ENCODE assay signal across 24 cellular contexts in the genomic region with DNA sequence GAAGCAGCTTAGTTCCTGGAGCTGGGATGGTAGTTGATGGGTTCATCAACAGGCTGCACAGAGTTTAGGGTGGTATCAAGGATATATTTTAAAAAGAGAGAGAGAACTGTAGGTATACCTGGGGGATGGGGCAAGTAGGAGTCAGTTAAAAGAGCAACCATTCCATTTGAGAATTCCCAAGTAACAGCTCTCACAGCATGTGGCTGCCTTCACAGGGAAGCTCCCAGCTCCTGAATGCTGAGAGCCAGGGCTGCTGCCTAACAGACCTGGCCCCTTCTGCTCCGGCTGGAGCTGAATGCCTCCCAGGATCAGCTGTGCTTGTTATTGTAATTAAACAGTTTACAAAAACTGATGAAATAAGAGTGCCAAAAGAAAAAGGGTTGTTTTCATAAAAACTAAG. TPM values are rescaled to one million over a fixed set of nuclear protein-coding genes. Genes with fewer than 3 reads are reported as not detected.
DNase-seq lines count a peak whose midpoint lies in the region; ATAC-seq and TF ChIP-seq lines count a peak whose summit lies in the region.
"Had no signal": no experiment of that assay in that cellular context is flagged by ENCODE, and none has a peak within 500 bp of the region (broad histone marks: within the 10 kb centered on the region; RNA-seq: fewer than 3 reads in every experiment).

No MANE protein-coding gene starts in this region.

- H3K27ac Mint-ChIP-seq in H9: peak overlapping the region in 2 of 3 experiments; percentile 83 to 94; a peak in 4 of 7 replicates
- H3K27ac Mint-ChIP-seq in WTC11: peak overlapping the region; percentile 81
- H3K27ac Mint-ChIP-seq in activated T-helper 17 cell treated with anti-CD3 and anti-CD28 coated beads, Interleukin-2, amount 50 U/mL, for 72 hours: no peak overlapping the region
- H3K27ac Mint-ChIP-seq: HFFc6 had no signal

- H3K4me1 ChIP-seq in H9 (ENCODE audit: insufficient read depth, low read length): peaks cover 23% of the 10 kb centered on the region
- peaks cover 7% of the 10 kb centered on the region for H3K4me1 ChIP-seq in mesendoderm (ENCODE audit: control insufficient read depth, low read depth, low read length)
- H3K4me1 ChIP-seq in right cardiac atrium (ENCODE audit: control insufficient read depth, insufficient read depth, low read length): no peaks in the 10 kb centered on the region
- H3K4me1 ChIP-seq: BE2C, SJSA1 had no signal

- peak; percentile 93 for ATAC-seq in WTC11
- ATAC-seq in right cardiac atrium: no peak
- ATAC-seq in activated T-helper 17 cell treated with anti-CD3 and anti-CD28 coated beads, Interleukin-2, amount 50 U/mL, for 72 hours (replicated peaks): no peak

- no peak overlapping the region for H3K4me3 ChIP-seq in mesendoderm (ENCODE audit: low read length)
- no peak overlapping the region for H3K4me3 ChIP-seq in right cardiac atrium (ENCODE audit: low read length)
- H3K4me3 ChIP-seq: SJSA1 had no signal

- no peak overlapping the region for H2AK5ac ChIP-seq in H9 (ENCODE audit: insufficient read length, low read length)
- no peak overlapping the region for H2AK5ac ChIP-seq in mesendoderm (ENCODE audit: low read length)

- H4K91ac ChIP-seq in H9 (ENCODE audit: insufficient read length, low read depth, low read length): no peak overlapping the region

- TF ChIP-seq CTCF in H9 (conservative IDR thresholded peaks at IDR 0.05): no peak
- TF ChIP-seq CTCF in WTC11 (IDR thresholded peaks at IDR 0.05): no peak

- H3K36me3 Mint-ChIP-seq in H9 (ENCODE audit: insufficient read depth in 1 of 3, low read depth in 3 of 3): no peaks in the 10 kb centered on the region; a peak in 1 of 7 replicates
- H3K36me3 Mint-ChIP-seq in WTC11: no peaks in the 10 kb centered on the region
- no peaks in the 10 kb centered on the region for H3K36me3 Mint-ChIP-seq in activated T-helper 17 cell treated with anti-CD3 and anti-CD28 coated beads, Interleukin-2, amount 50 U/mL, for 72 hours (ENCODE audit: low read depth)

- no peak overlapping the region for H2BK12ac ChIP-seq in H9 (ENCODE audit: insufficient read length, low read depth, low read length)

- H3K4ac ChIP-seq in H9 (ENCODE audit: low read depth, low read length) (no peak overlapping the region), mesendoderm (ENCODE audit: low read depth, low read length) (no peak overlapping the region)

- POLR2A ChIA-PET in WTC11 (lab: Charles Lee): no interaction called here

- H3K4me1 Mint-ChIP-seq in H9 (peaks cover 50% of the 10 kb centered on the region in 2 experiments), WTC11 (peaks cover 52% of the 10 kb centered on the region)
- no peaks in the 10 kb centered on the region for H3K4me1 Mint-ChIP-seq in activated T-helper 17 cell treated with anti-CD3 and anti-CD28 coated beads, Interleukin-2, amount 50 U/mL, for 72 hours

- H3K27ac ChIP-seq in H9 (ENCODE audit: insufficient read length, low read depth, low read length) (no peak overlapping the region), mesendoderm (ENCODE audit: low read depth, low read length) (peak overlapping the region; percentile 6), right cardiac atrium (ENCODE audit: low read length) (no peak overlapping the region)
- H3K27ac ChIP-seq: HL-60, KMS-11, SJSA1 had no signal

- H4K5ac ChIP-seq in H9 (ENCODE audit: insufficient read length, low read depth, low read length): no peak overlapping the region
- no peak overlapping the region for H4K5ac ChIP-seq in mesendoderm (ENCODE audit: low read length)

- H2BK120ac ChIP-seq in H9 (ENCODE audit: low read depth, low read length, poor library complexity, severe bottlenecking): no peak overlapping the region
- H2BK120ac ChIP-seq in mesendoderm (ENCODE audit: low read depth, low read length): no peak overlapping the region

- peak; percentile 77 for DNase-seq in H9
- DNase-seq in WTC11 (ENCODE audit: low spot score): peak; percentile 73
- peak; percentile 69 for DNase-seq in iPS DF 4.7 (ENCODE audit: extremely low read depth, low spot score)
- DNase-seq in mesendoderm: peak; percentile 88
- DNase-seq in right cardiac atrium: no peak
- no peak for DNase-seq in SIG-M5 treated with dmso at 0.1 percent for 504 hours (lab: John Stamatoyannopoulos, UW; ENCODE audit: unreplicated experiment)
- DNase-seq in NCI-H1417 (lab: John Stamatoyannopoulos, UW): no peak
- DNase-seq: BE2C, DMS53, GF-D8, HFFc6, IMR-90, NCI-H187, NCI-H2107, NCI-H524 treated with DMSO at 0.1 percent for 48 hours, NCI-H82 had no signal

- no peaks in the 10 kb centered on the region for H3K9me3 ChIP-seq in H9 (ENCODE audit: control insufficient read depth, low read depth, low read length)
- H3K9me3 ChIP-seq in right cardiac atrium (ENCODE audit: control insufficient read depth, low read length): no peaks in the 10 kb centered on the region
- H3K9me3 ChIP-seq: BE2C, SJSA1 had no signal

- no peak overlapping the region for H3T11ph ChIP-seq in H9 (ENCODE audit: low read length)

- peaks cover 19% of the 10 kb centered on the region for H3K27me3 Mint-ChIP-seq in H9 (ENCODE audit: low read depth)
- H3K27me3 Mint-ChIP-seq in WTC11 (ENCODE audit: low read depth): peaks cover 15% of the 10 kb centered on the region
- H3K27me3 Mint-ChIP-seq in activated T-helper 17 cell treated with anti-CD3 and anti-CD28 coated beads, Interleukin-2, amount 50 U/mL, for 72 hours: peaks cover 31% of the 10 kb centered on the region

- H4K8ac ChIP-seq in H9 (replicated peaks; ENCODE audit: insufficient read length, low read depth, low read length) (no peak overlapping the region), mesendoderm (ENCODE audit: low read depth, low read length) (no peak overlapping the region)

- H3K4me2 ChIP-seq in H9 (ENCODE audit: insufficient read depth, insufficient read length, low read length): peak overlapping the region; percentile 35
- no peak overlapping the region for H3K4me2 ChIP-seq in mesendoderm (ENCODE audit: low read length)
- H3K4me2 ChIP-seq: KMS-11 had no signal

- H3K23ac ChIP-seq in H9 (ENCODE audit: insufficient read length, low read depth, low read length) (no peak overlapping the region), mesendoderm (ENCODE audit: low read length) (no peak overlapping the region)

- intact Hi-C loops in right cardiac atrium (cut with DNase I): no loop called here

- H3K4me3 Mint-ChIP-seq in H9: peak overlapping the region; percentile 16 to 39
- peak overlapping the region; percentile 47 for H3K4me3 Mint-ChIP-seq in WTC11
- H3K4me3 Mint-ChIP-seq in activated T-helper 17 cell treated with anti-CD3 and anti-CD28 coated beads, Interleukin-2, amount 50 U/mL, for 72 hours: no peak overlapping the region
- H3K4me3 Mint-ChIP-seq: HFFc6 had no signal

- H3K27me3 ChIP-seq in H9 (ENCODE audit: insufficient read depth, low read length) (no peaks in the 10 kb centered on the region), mesendoderm (ENCODE audit: insufficient read depth, low read length, poor library complexity) (no peaks in the 10 kb centered on the region), right cardiac atrium (ENCODE audit: control insufficient read depth, insufficient read depth) (no peaks in the 10 kb centered on the region)
- H3K27me3 ChIP-seq: SJSA1 had no signal

- no peaks in the 10 kb centered on the region for H3K23me2 ChIP-seq in H9 (ENCODE audit: insufficient read length, low read depth, low read length, poor library complexity, severe bottlenecking)

- H3K56ac ChIP-seq in H9 (ENCODE audit: insufficient read length, low read depth, low read length): no peak overlapping the region
- no peak overlapping the region for H3K56ac ChIP-seq in mesendoderm (ENCODE audit: low read length)

- H3K9me3 Mint-ChIP-seq in H9 (no peaks in the 10 kb centered on the region), WTC11 (peaks cover 4% of the 10 kb centered on the region; the same call in 1 of the 2 replicates)
- H3K9me3 Mint-ChIP-seq in activated T-helper 17 cell treated with anti-CD3 and anti-CD28 coated beads, Interleukin-2, amount 50 U/mL, for 72 hours: no peaks in the 10 kb centered on the region

- H3K79me1 ChIP-seq in H9 (ENCODE audit: insufficient read depth, low read depth, low read length, poor library complexity, severe bottlenecking) (no peaks in the 10 kb centered on the region), mesendoderm (ENCODE audit: low read length) (no peaks in the 10 kb centered on the region)

- H2BK20ac ChIP-seq in H9 (ENCODE audit: low read depth, low read length, poor library complexity, severe bottlenecking): no peak overlapping the region

- CTCF ChIA-PET in WTC11 (lab: Charles Lee): interaction anchor here (0.9 to 3.3 kb wide), 14 partner anchors 20 to 360 kb away, joined by 3 to 32 read pairs (median 4); no protein-coding TSS in a partner anchor

- H3K79me2 ChIP-seq in H9 (ENCODE audit: insufficient read depth, low read length) (no peaks in the 10 kb centered on the region), mesendoderm (ENCODE audit: control insufficient read depth, insufficient read depth, low read length) (no peaks in the 10 kb centered on the region)

- H3K18ac ChIP-seq in H9 (ENCODE audit: insufficient read length, low read depth, low read length) (no peak overlapping the region), mesendoderm (ENCODE audit: low read length) (no peak overlapping the region)

- H4K20me1 ChIP-seq in H9 (ENCODE audit: control insufficient read depth, insufficient read depth, insufficient read length): no peaks in the 10 kb centered on the region

- H2BK15ac ChIP-seq in H9 (ENCODE audit: low read depth, low read length) (no peak overlapping the region), mesendoderm (replicated peaks; ENCODE audit: low read depth) (no peak overlapping the region)

- H3K9ac ChIP-seq in H9 (ENCODE audit: extremely low read depth, insufficient read length, low read length): no peak overlapping the region
- H3K9ac ChIP-seq in mesendoderm (ENCODE audit: low read length): no peak overlapping the region
- H3K9ac ChIP-seq: KMS-11 had no signal

- WGBS in H9 (ENCODE audit: extremely low coverage, insufficient read length, low lambda C conversion rate): no CpG with 5 or more reads among the region's 1 CpG
- WGBS in mesendoderm (ENCODE audit: extremely low coverage, insufficient coverage, low lambda C conversion rate): no CpG with 5 or more reads among the region's 1 CpG
- WGBS in right cardiac atrium: 6% methylated on average over 1 of the region's 1 CpG

- no peaks in the 10 kb centered on the region for H3K36me3 ChIP-seq in mesendoderm (ENCODE audit: control insufficient read depth, insufficient read depth, low read length)
- H3K36me3 ChIP-seq: BE2C, SJSA1 had no signal

- no peak overlapping the region for H2AFZ ChIP-seq in H9 (ENCODE audit: low read length)

- no peak overlapping the region for H3K14ac ChIP-seq in H9 (ENCODE audit: insufficient read depth, low read length)

- H2BK5ac ChIP-seq in H9 (ENCODE audit: insufficient read length, low read length): no peak overlapping the region
- H2BK5ac ChIP-seq in mesendoderm (ENCODE audit: low read length): no peak overlapping the region

RNA-seq across cellular contexts. Expression of a gene that starts 58.8 kb away (rescaled TPM):
- total RNA-seq in H9 (2021): 0.07 and 0.09 TPM in 2 replicates
- 0.05 to 0.07 TPM (median 0.07 TPM) in 3 replicates for total RNA-seq in WTC11 (2021)
- not detected for polyA plus RNA-seq in mesendoderm (2013, experiment 1 of 2)
- polyA plus RNA-seq in mesendoderm (2013, experiment 2 of 2): 0.01 TPM
- not detected for total RNA-seq in right cardiac atrium
- not detected for polyA plus RNA-seq in right cardiac atrium
- not detected for total RNA-seq in activated T-helper 17 cell treated with anti-CD3 and anti-CD28 coated beads, Interleukin-2, amount 50 U/mL, for 72 hours
- total RNA-seq: A673, HFFc6, HT-29, IMR-90, MCF 10A, OCI-LY7, SJSA1 had no signal
- polyA plus RNA-seq: IMR-90 had no signal

Comparison
In these comparisons a context has a peak if more than half of its experiments do, and no peak if none do; other contexts are left out.
1. DNase-seq: peak in H9 (single experiment), WTC11 (single experiment), iPS DF 4.7 (single experiment) and mesendoderm (single experiment); none in right cardiac atrium (0 of 3), SIG-M5 treated with dmso at 0.1 percent for 504 hours (single experiment) and NCI-H1417 (0 of 3).